21 cellular contexts compared by ENCODE assay signal in the genomic region with DNA sequence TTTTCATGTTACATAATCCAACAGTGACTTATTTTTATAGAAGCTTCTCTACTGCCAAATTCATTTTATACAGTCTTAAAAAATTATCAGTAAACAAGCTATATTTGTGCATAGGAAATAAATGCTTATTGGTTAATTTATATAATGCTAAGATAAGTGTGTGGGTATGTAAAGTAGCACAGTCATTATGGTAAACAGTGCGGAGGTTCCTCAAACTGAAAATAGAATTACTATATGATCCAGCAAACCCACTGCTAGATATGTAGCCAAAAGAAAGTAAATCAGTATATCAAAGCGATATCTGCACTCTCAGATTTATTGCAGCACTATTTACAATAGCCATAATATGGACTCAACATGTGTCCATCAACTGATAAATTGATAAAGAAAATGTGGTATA.
"Had no signal": no experiment of that assay in that cellular context is flagged by ENCODE, and none has a peak within 500 bp of the region (broad histone marks: within the 10 kb centered on the region; RNA-seq: fewer than 3 reads in every experiment).

No MANE protein-coding gene starts in this region.

- DNase-seq: dermis blood vessel endothelial cell; effector memory CD4-positive, alpha-beta T cell; esophagus squamous epithelium; foreskin melanocyte; glutamatergic neuron; heart right ventricle; hippocampal formation; left ventricle myocardium superior; lower lobe of right lung; natural killer cell; stimulated activated CD4-positive, alpha-beta T cell treated with anti-CD3 and anti-CD28 coated beads, Interleukin-12 subunit alpha, Interleukin-12 subunit beta, amount 100 ng/mL, for 4 hours; stimulated activated CD4-positive, alpha-beta T cell treated with anti-CD3 and anti-CD28 coated beads, Interleukin-1b, Interleukin-23, amount 100 ng/mL, for 48 hours; stimulated activated CD4-positive, alpha-beta T cell treated with anti-CD3 and anti-CD28 coated beads, Interleukin-4, amount 100 ng/mL, for 1 hour; stimulated activated CD8-positive, alpha-beta memory T cell treated with anti-CD3 and anti-CD28 coated beads, Interleukin-4, amount 100 ng/mL, for 48 hours; stimulated activated naive CD4-positive, alpha-beta T cell treated with Interleukin-2 at 50 U/mL for 16 hours; stomach; thyroid gland; trophoblast cell had no signal

- ATAC-seq: heart right ventricle, left ventricle myocardium superior, lower lobe of right lung, natural killer cell, sciatic nerve had no signal

- H3K4me3 ChIP-seq: coronary artery, esophagus squamous epithelium, heart right ventricle, lower lobe of right lung, smooth muscle cell, stomach, thyroid gland had no signal
